Comparison of ENCODE assay signal across 2 cellular contexts in the genomic region with DNA sequence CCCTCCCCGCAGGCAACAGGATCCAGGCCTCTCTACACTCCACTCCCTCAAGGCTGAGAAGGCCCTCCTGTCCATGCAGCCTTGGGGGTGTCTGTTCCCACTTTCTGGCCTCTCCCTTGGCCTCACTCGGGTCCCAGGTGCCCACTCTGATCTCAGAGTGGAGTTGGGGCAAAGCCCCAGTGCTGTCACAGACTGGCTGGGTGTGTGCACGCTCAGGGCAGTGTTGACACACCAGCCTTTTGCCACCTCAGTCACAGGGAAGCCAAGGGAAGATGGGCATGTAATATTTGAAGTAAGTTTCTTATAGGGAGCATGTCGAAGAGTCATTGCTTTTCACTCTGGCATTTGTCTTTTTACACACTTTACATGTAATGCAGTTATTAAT.
TF ChIP-seq lines count a peak whose summit lies in the region.

No MANE protein-coding gene starts in this region.

TF ChIP-seq in GM23338, 12 proteins besides CTCF, POLR2A, EP300 and RAD21:
- TF ChIP-seq EZH2phosphoT487 (IDR thresholded peaks at IDR 0.05; ENCODE audit: unreplicated experiment) (no peak), ZNF114 (CRISPR knock-in tag; IDR thresholded peaks at IDR 0.05) (no peak), NANOG (IDR thresholded peaks at IDR 0.05; ENCODE audit: borderline replicate concordance) (no peak), STAT1 (IDR thresholded peaks at IDR 0.05; ENCODE audit: unreplicated experiment) (no peak), CREB1 (CRISPR knock-in tag; IDR thresholded peaks at IDR 0.05; ENCODE audit: low read depth) (no peak), ZNF331 (CRISPR knock-in tag; IDR thresholded peaks at IDR 0.05; ENCODE audit: low read depth) (no peak), POLR2AphosphoS5 (IDR thresholded peaks at IDR 0.05; ENCODE audit: low read depth) (no peak)
- TF ChIP-seq, protein P1, sequence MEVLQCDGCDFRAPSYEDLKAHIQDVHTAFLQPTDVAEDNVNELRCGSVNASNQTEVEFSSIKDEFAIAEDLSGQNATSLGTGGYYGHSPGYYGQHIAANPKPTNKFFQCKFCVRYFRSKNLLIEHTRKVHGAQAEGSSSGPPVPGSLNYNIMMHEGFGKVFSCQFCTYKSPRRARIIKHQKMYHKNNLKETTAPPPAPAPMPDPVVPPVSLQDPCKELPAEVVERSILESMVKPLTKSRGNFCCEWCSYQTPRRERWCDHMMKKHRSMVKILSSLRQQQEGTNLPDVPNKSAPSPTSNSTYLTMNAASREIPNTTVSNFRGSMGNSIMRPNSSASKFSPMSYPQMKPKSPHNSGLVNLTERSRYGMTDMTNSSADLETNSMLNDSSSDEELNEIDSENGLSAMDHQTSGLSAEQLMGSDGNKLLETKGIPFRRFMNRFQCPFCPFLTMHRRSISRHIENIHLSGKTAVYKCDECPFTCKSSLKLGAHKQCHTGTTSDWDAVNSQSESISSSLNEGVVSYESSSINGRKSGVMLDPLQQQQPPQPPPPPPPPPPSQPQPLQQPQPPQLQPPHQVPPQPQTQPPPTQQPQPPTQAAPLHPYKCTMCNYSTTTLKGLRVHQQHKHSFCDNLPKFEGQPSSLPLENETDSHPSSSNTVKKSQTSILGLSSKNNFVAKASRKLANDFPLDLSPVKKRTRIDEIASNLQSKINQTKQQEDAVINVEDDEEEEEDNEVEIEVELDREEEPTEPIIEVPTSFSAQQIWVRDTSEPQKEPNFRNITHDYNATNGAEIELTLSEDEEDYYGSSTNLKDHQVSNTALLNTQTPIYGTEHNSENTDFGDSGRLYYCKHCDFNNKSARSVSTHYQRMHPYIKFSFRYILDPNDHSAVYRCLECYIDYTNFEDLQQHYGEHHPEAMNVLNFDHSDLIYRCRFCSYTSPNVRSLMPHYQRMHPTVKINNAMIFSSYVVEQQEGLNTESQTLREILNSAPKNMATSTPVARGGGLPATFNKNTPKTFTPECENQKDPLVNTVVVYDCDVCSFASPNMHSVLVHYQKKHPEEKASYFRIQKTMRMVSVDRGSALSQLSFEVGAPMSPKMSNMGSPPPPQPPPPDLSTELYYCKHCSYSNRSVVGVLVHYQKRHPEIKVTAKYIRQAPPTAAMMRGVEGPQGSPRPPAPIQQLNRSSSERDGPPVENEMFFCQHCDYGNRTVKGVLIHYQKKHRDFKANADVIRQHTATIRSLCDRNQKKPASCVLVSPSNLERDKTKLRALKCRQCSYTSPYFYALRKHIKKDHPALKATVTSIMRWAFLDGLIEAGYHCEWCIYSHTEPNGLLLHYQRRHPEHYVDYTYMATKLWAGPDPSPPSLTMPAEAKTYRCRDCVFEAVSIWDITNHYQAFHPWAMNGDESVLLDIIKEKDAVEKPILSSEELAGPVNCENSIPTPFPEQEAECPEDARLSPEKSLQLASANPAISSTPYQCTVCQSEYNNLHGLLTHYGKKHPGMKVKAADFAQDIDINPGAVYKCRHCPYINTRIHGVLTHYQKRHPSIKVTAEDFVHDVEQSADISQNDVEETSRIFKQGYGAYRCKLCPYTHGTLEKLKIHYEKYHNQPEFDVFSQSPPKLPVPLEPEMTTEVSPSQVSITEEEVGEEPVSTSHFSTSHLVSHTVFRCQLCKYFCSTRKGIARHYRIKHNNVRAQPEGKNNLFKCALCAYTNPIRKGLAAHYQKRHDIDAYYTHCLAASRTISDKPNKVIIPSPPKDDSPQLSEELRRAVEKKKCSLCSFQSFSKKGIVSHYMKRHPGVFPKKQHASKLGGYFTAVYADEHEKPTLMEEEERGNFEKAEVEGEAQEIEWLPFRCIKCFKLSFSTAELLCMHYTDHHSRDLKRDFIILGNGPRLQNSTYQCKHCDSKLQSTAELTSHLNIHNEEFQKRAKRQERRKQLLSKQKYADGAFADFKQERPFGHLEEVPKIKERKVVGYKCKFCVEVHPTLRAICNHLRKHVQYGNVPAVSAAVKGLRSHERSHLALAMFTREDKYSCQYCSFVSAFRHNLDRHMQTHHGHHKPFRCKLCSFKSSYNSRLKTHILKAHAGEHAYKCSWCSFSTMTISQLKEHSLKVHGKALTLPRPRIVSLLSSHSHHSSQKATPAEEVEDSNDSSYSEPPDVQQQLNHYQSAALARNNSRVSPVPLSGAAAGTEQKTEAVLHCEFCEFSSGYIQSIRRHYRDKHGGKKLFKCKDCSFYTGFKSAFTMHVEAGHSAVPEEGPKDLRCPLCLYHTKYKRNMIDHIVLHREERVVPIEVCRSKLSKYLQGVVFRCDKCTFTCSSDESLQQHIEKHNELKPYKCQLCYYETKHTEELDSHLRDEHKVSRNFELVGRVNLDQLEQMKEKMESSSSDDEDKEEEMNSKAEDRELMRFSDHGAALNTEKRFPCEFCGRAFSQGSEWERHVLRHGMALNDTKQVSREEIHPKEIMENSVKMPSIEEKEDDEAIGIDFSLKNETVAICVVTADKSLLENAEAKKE (CRISPR knock-in tag; IDR thresholded peaks at IDR 0.05) = no peak
- TF ChIP-seq, protein P2, sequence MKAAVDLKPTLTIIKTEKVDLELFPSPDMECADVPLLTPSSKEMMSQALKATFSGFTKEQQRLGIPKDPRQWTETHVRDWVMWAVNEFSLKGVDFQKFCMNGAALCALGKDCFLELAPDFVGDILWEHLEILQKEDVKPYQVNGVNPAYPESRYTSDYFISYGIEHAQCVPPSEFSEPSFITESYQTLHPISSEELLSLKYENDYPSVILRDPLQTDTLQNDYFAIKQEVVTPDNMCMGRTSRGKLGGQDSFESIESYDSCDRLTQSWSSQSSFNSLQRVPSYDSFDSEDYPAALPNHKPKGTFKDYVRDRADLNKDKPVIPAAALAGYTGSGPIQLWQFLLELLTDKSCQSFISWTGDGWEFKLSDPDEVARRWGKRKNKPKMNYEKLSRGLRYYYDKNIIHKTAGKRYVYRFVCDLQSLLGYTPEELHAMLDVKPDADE (IDR thresholded peaks at IDR 0.05) = no peak

TF ChIP-seq in endothelial cell of umbilical vein, 7 proteins besides CTCF, POLR2A, EP300 and RAD21:
- TF ChIP-seq FOS (IDR thresholded peaks at IDR 0.05; ENCODE audit: borderline replicate concordance, insufficient read depth, low read length) (no peak), GATA2 (IDR thresholded peaks at IDR 0.05; ENCODE audit: insufficient read depth, insufficient read length, low read depth, low read length) (no peak), EZH2 (IDR thresholded peaks at IDR 0.05; ENCODE audit: borderline replicate concordance, low read depth, low read length, severe bottlenecking) (no peak), JUN (IDR thresholded peaks at IDR 0.05; ENCODE audit: borderline replicate concordance, insufficient read depth, insufficient read length, low read depth) (no peak), MYC (IDR thresholded peaks at IDR 0.05; ENCODE audit: low read depth, low read length) (no peak), POLR2AphosphoS5 (IDR thresholded peaks at IDR 0.05; ENCODE audit: insufficient read depth, low read depth, low read length) (no peak)
- TF ChIP-seq, protein P3, sequence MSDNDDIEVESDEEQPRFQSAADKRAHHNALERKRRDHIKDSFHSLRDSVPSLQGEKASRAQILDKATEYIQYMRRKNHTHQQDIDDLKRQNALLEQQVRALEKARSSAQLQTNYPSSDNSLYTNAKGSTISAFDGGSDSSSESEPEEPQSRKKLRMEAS (IDR thresholded peaks at IDR 0.05; ENCODE audit: insufficient read depth, insufficient read length) = no peak
